8 cellular contexts compared by ENCODE assay signal in genomic region chr17:46208997-46209396, GRCh38.
"Had no signal": no experiment of that assay in that cellular context is flagged by ENCODE, and none has a peak within 500 bp of the region (broad histone marks: within the 10 kb centered on the region; RNA-seq: fewer than 3 reads in every experiment).

No MANE protein-coding gene starts in this region.

- H3K27ac Mint-ChIP-seq: GM23338 had no signal

- ATAC-seq: GM23338, HCT116 had no signal

- H3K4me3 ChIP-seq: GM23338, HAP-1 had no signal

- FAIRE-seq: H1, H54, HTR-8/SVneo had no signal

- H3K4me3 Mint-ChIP-seq: GM23338 had no signal

- H3K9me3 ChIP-seq: HAP-1 had no signal

- DNase-seq: IMR-90, KBM-7 had no signal

- H3K9me3 Mint-ChIP-seq: GM23338 had no signal

- H3K4me2 ChIP-seq: GM23338 had no signal

- H2AFZ ChIP-seq: GM23338 had no signal
